ENCODE assay signal across 11 cellular contexts in genomic region chr11:66291303-66291705, GRCh38. TPM values are rescaled to one million over a fixed set of nuclear protein-coding genes. Genes with fewer than 3 reads are reported as not detected.
DNase-seq lines count a peak whose midpoint lies in the region; ATAC-seq, FAIRE-seq and TF ChIP-seq lines count a peak whose summit lies in the region.
"Had no signal": no experiment of that assay in that cellular context is flagged by ENCODE, and none has a peak within 500 bp of the region (broad histone marks: within the 10 kb centered on the region; RNA-seq: fewer than 3 reads in every experiment).

No MANE protein-coding gene starts in this region.

- 24 to 31% methylated on average over 9 to 16 of the region's 16 CpGs for WGBS in endodermal cell (ENCODE audit: insufficient coverage in 1 of 2, insufficient read length in 1 of 2), 2 experiments

- H3K4me1 Mint-ChIP-seq in endodermal cell (peaks cover 6% of the 10 kb centered on the region), neural progenitor cell (peaks cover 34% of the 10 kb centered on the region)
- peaks cover 31 to 38% of the 10 kb centered on the region in 2 donors for H3K4me1 Mint-ChIP-seq in effector memory CD8-positive, alpha-beta T cell (ENCODE audit: low read depth in 2 of 2)

- FAIRE-seq in HTR-8/SVneo (lab: Jason Lieb, UNC) = peak; percentile 48

- H3K27ac ChIP-seq in BLaER1 (no peak overlapping the region), endodermal cell (ENCODE audit: low read depth, low read length) (no peak overlapping the region), neural progenitor cell (no peak overlapping the region)

- H3F3A ChIP-seq in neural progenitor cell (ENCODE audit: low read depth) = peaks cover 19% of the 10 kb centered on the region

- H3K79me2 ChIP-seq in neural progenitor cell (ENCODE audit: low read depth) = peaks cover 8% of the 10 kb centered on the region

- no peak for DNase-seq in HTR-8/SVneo (ENCODE audit: insufficient read length, low spot score)
- DNase-seq in endodermal cell = peak; percentile 53
- no peak for DNase-seq in neural progenitor cell (ENCODE audit: low spot score)
- DNase-seq in effector memory CD8-positive, alpha-beta T cell = no peak
- DNase-seq in GF-D8 (lab: John Stamatoyannopoulos, UW) = no peak
- no peak for DNase-seq in AG08395 (ENCODE audit: low spot score)
- no peak for DNase-seq in NCI-H2107 (lab: John Stamatoyannopoulos, UW)
- DNase-seq: activated CD8-positive, alpha-beta memory T cell treated with anti-CD3 and anti-CD28 coated beads, Interleukin-2, amount 50 U/mL, for 4 hours; DMS 273 treated with DMSO at 0.1 percent for 48 hours; NCI-H510A had no signal

- H3K36me3 Mint-ChIP-seq in endodermal cell (ENCODE audit: low read depth) (no peaks in the 10 kb centered on the region), neural progenitor cell (no peaks in the 10 kb centered on the region)
- H3K36me3 Mint-ChIP-seq in effector memory CD8-positive, alpha-beta T cell (ENCODE audit: insufficient read depth) = peaks cover 16% of the 10 kb centered on the region

- H3K4me3 ChIP-seq in BLaER1 (0 out of 2 replicates have a peak overlapping the region, but pooled peaks have one; percentile 38), endodermal cell (ENCODE audit: low read length) (peak overlapping the region; percentile 47), neural progenitor cell (peak overlapping the region; percentile 27)

- H3K4me1 ChIP-seq in BLaER1 (peaks cover 31% of the 10 kb centered on the region), endodermal cell (ENCODE audit: control insufficient read depth, insufficient read depth, low read length) (no peaks in the 10 kb centered on the region), neural progenitor cell (peaks cover 5% of the 10 kb centered on the region)

- TF ChIP-seq CTCF in endodermal cell (conservative IDR thresholded peaks at IDR 0.05) (no peak), neural progenitor cell (IDR thresholded peaks at IDR 0.05) (no peak)

- no peak for ATAC-seq in effector memory CD8-positive, alpha-beta T cell (replicated peaks)

- peaks cover 50% of the 10 kb centered on the region for H3K27me3 Mint-ChIP-seq in endodermal cell (ENCODE audit: insufficient read depth)
- H3K27me3 Mint-ChIP-seq in neural progenitor cell (ENCODE audit: insufficient read depth, low read depth) = peaks cover 39% of the 10 kb centered on the region
- H3K27me3 Mint-ChIP-seq in effector memory CD8-positive, alpha-beta T cell = peaks cover 16 to 32% of the 10 kb centered on the region in 2 donors

- H3K27ac Mint-ChIP-seq in endodermal cell (no peak overlapping the region), neural progenitor cell (no peak overlapping the region)
- H3K27ac Mint-ChIP-seq in effector memory CD8-positive, alpha-beta T cell = no peak overlapping the region

- H3K9me3 Mint-ChIP-seq in endodermal cell (no peaks in the 10 kb centered on the region), neural progenitor cell (peaks cover 5% of the 10 kb centered on the region)
- H3K9me3 Mint-ChIP-seq in effector memory CD8-positive, alpha-beta T cell = no peaks in the 10 kb centered on the region

- no peaks in the 10 kb centered on the region; the same call in 1 of the 2 replicates for H3K36me3 ChIP-seq in BLaER1
- H3K36me3 ChIP-seq in endodermal cell (ENCODE audit: control insufficient read depth, insufficient read depth, low read length) = peaks cover 9% of the 10 kb centered on the region
- no peaks in the 10 kb centered on the region for H3K36me3 ChIP-seq in neural progenitor cell

- H3K9ac ChIP-seq in BLaER1 = no peak overlapping the region
- no peak overlapping the region for H3K9ac ChIP-seq in endodermal cell (ENCODE audit: extremely low read depth, low read length, poor library complexity, severe bottlenecking)
- no peak overlapping the region for H3K9ac ChIP-seq in neural progenitor cell

- H2AFZ ChIP-seq in neural progenitor cell (replicated peaks) = no peak overlapping the region

- H3K4me2 ChIP-seq in BLaER1 = no peak overlapping the region
- H3K4me2 ChIP-seq in neural progenitor cell = peak overlapping the region; percentile 89

- peaks cover 9% of the 10 kb centered on the region for H4K20me1 ChIP-seq in BLaER1
- H4K20me1 ChIP-seq in neural progenitor cell (ENCODE audit: low read depth) = peaks cover 37% of the 10 kb centered on the region

- no peaks in the 10 kb centered on the region for H3K9me3 ChIP-seq in BLaER1
- H3K9me3 ChIP-seq in endodermal cell (ENCODE audit: control insufficient read depth, low read length) = no peaks in the 10 kb centered on the region
- no peaks in the 10 kb centered on the region for H3K9me3 ChIP-seq in neural progenitor cell (ENCODE audit: low read depth)

- H3K4me3 Mint-ChIP-seq in endodermal cell = peak overlapping the region; percentile 14
- H3K4me3 Mint-ChIP-seq in neural progenitor cell = peak overlapping the region; percentile 98
- peak overlapping the region in 1 of 2 donors; percentile 89 for H3K4me3 Mint-ChIP-seq in effector memory CD8-positive, alpha-beta T cell

- H3K27me3 ChIP-seq in BLaER1 (peaks cover 56% of the 10 kb centered on the region), endodermal cell (ENCODE audit: control insufficient read depth, insufficient read depth, low read length, poor library complexity, severe bottlenecking) (peaks cover 46% of the 10 kb centered on the region), neural progenitor cell (peaks cover 49% of the 10 kb centered on the region)

RNA-seq across cellular contexts. Expression of gene TMEM151A, which starts 0.4 kb away (rescaled TPM):
- total RNA-seq in endodermal cell = under 1 TPM in 1 of 2 donors, not detected in 1; 0.20 TPM
- 0.50 TPM for polyA plus RNA-seq in endodermal cell (2013, experiment 1 of 2)
- 0.41 TPM for polyA plus RNA-seq in endodermal cell (2013, experiment 2 of 2)
- total RNA-seq in neural progenitor cell (ENCODE audit: low replicate concordance) = 0.03 TPM in 1 of 2 replicates, not detected in the other

RNA-seq across cellular contexts. Expression of gene YIF1A, which starts 2.4 kb away (rescaled TPM):
- 10 to 100 TPM; 70.6 to 80.1 TPM for total RNA-seq in endodermal cell
- 55.2 TPM for polyA plus RNA-seq in endodermal cell (2013, experiment 1 of 2)
- polyA plus RNA-seq in endodermal cell (2013, experiment 2 of 2) = 51.0 TPM
- total RNA-seq in neural progenitor cell (ENCODE audit: low replicate concordance) = 19.0 and 41.0 TPM in 2 replicates

RNA-seq across cellular contexts. Expression of gene CNIH2, which starts 13.3 kb away (rescaled TPM):
- total RNA-seq in endodermal cell = 1 to 10 TPM; 3.5 to 3.8 TPM
- 74.4 TPM for polyA plus RNA-seq in endodermal cell (2013, experiment 1 of 2)
- polyA plus RNA-seq in endodermal cell (2013, experiment 2 of 2) = 67.1 TPM
- total RNA-seq in neural progenitor cell (ENCODE audit: low replicate concordance) = 5.6 and 5.7 TPM in 2 replicates

RNA-seq across cellular contexts. Expression of gene RAB1B, which starts 22.9 kb away (rescaled TPM):
- total RNA-seq in endodermal cell (100 to 1,000 TPM; 122 to 126 TPM), neural progenitor cell (ENCODE audit: low replicate concordance) (54.0 and 85.5 TPM in 2 replicates)
- 110 TPM for polyA plus RNA-seq in endodermal cell (2013, experiment 1 of 2)
- 101 TPM for polyA plus RNA-seq in endodermal cell (2013, experiment 2 of 2)

RNA-seq across cellular contexts. Expression of gene CD248, which starts 25.5 kb away (rescaled TPM):
- total RNA-seq in endodermal cell = under 1 TPM; 0.33 to 0.40 TPM
- 4.7 TPM for polyA plus RNA-seq in endodermal cell (2013, experiment 1 of 2)
- polyA plus RNA-seq in endodermal cell (2013, experiment 2 of 2) = 5.5 TPM
- 0.62 and 0.99 TPM in 2 replicates for total RNA-seq in neural progenitor cell (ENCODE audit: low replicate concordance)
